29 cellular contexts compared by ENCODE assay signal in the genomic region with DNA sequence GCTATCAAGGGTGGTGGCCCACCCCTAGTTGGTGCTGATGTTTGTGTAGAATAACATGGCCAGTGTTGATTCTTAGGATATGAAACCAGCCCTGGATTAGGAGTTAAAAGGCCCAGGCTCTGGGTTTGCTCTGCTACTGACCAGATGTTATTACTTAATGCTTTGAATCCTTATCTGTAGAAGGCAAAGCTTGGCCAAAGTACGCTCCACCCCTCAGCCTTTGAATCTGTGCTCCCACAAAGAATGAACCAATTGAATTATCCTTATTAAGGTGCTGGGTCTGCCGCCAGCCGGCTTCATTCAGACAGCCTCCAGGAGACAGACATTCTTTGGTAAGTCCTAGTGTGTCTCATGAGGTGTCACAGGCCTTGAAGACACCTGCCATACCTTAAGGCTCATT. TPM values are rescaled to one million over a fixed set of nuclear protein-coding genes. Genes with fewer than 3 reads are reported as not detected.
DNase-seq lines count a peak whose midpoint lies in the region; ATAC-seq and TF ChIP-seq lines count a peak whose summit lies in the region.
"Had no signal": no experiment of that assay in that cellular context is flagged by ENCODE, and none has a peak within 500 bp of the region (broad histone marks: within the 10 kb centered on the region; RNA-seq: fewer than 3 reads in every experiment).

No MANE protein-coding gene starts in this region.

- no peak for TF ChIP-seq POLR2A in esophagus muscularis mucosa (IDR thresholded peaks at IDR 0.05; ENCODE audit: low read depth)

- POLR2A ChIA-PET in CD4-positive, alpha-beta T cell (lab: Charles Lee): no interaction called here

- no peak overlapping the region for H3K27ac ChIP-seq in CD4-positive, alpha-beta T cell (ENCODE audit: low read depth, low read length)
- H3K27ac ChIP-seq in esophagus muscularis mucosa (replicated peaks in 1 of 4): no peak overlapping the region
- H3K27ac ChIP-seq in GM23338 (ENCODE audit: low read depth): no peak overlapping the region
- H3K27ac ChIP-seq: adrenal gland, BLaER1, colonic mucosa, epithelial cell of prostate, GM23248, upper lobe of left lung had no signal

- H3K27me3 Mint-ChIP-seq in CD4-positive, alpha-beta T cell: peaks cover 7% of the 10 kb centered on the region
- H3K27me3 Mint-ChIP-seq in nephron (ENCODE audit: low read depth) (peaks cover 16% of the 10 kb centered on the region), GM23338 (ENCODE audit: insufficient read depth, low read depth, poor library complexity) (peaks cover 9% of the 10 kb centered on the region)
- H3K27me3 Mint-ChIP-seq: stimulated activated memory B cell treated with anti-CD40 and anti-IgM and Interleukin-4, amounts not matched to agents 10 μg/mL and 1 μg/mL and 100 μg/mL, for 72 hours had no signal

- 78% methylated on average over 3 of the region's 3 CpGs for WGBS in esophagus muscularis mucosa

- H2AFZ ChIP-seq in GM23338: no peak overlapping the region
- H2AFZ ChIP-seq: GM23248 had no signal

- ATAC-seq in CD4-positive, alpha-beta T cell (ENCODE audit: poor library complexity): no peak
- no peak for ATAC-seq in GM19397 (IDR thresholded peaks at IDR 0.05; ENCODE audit: unreplicated experiment)
- no peak for ATAC-seq in GM23338
- ATAC-seq: left ventricle myocardium superior; Panc1; stimulated activated memory B cell treated with anti-CD40 and anti-IgM and Interleukin-4, amounts not matched to agents 10 μg/mL and 1 μg/mL and 100 μg/mL, for 72 hours had no signal

- no peaks in the 10 kb centered on the region for H3K9me3 ChIP-seq in CD4-positive, alpha-beta T cell (ENCODE audit: control insufficient read depth, low read length)
- no peaks in the 10 kb centered on the region for H3K9me3 ChIP-seq in esophagus muscularis mucosa
- H3K9me3 ChIP-seq: adrenal gland, BLaER1, colonic mucosa, upper lobe of left lung had no signal

- H3K4me1 Mint-ChIP-seq in CD4-positive, alpha-beta T cell (ENCODE audit: low read depth): peaks cover 40% of the 10 kb centered on the region
- peaks cover 13% of the 10 kb centered on the region for H3K4me1 Mint-ChIP-seq in nephron
- H3K4me1 Mint-ChIP-seq in GM23338: peaks cover 8% of the 10 kb centered on the region; the same call in 2 of the 3 replicates

- no peak for DNase-seq in CD4-positive, alpha-beta T cell
- DNase-seq in NCI-H82 treated with DMSO at 0.1 percent for 48 hours (lab: John Stamatoyannopoulos, UW; ENCODE audit: unreplicated experiment) (peak; percentile 96), esophagus muscularis mucosa (ENCODE audit: extremely low spot score) (peak; percentile 74), ecto neural progenitor cell (ENCODE audit: low spot score) (no peak), GM23338 (ENCODE audit: low spot score) (no peak)
- DNase-seq in activated CD4-positive, alpha-beta T cell treated with anti-CD3 and anti-CD28 coated beads, Interleukin-2, amount 50 U/mL, for 48 hours: no peak
- DNase-seq: activated CD4-positive, alpha-beta T cell treated with anti-CD3 and anti-CD28 coated beads for 48 hours; activated CD8-positive, alpha-beta memory T cell treated with anti-CD3 and anti-CD28 coated beads for 24 hours; colonic mucosa; DMS79; effector memory CD4-positive, alpha-beta T cell; GDM1; glutamatergic neuron; GM23248; Karpas-422; left ventricle myocardium superior; NCI-H1436 treated with DMSO at 0.1 percent for 48 hours; NCI-H226; NCI-H69; Right ventricle myocardium superior; T1000; upper lobe of left lung had no signal

- peak overlapping the region; percentile 74 for H3K4me3 Mint-ChIP-seq in CD4-positive, alpha-beta T cell
- H3K4me3 Mint-ChIP-seq in nephron: peak overlapping the region; percentile 55 to 81 (median 66)
- no peak overlapping the region for H3K4me3 Mint-ChIP-seq in GM23338
- H3K4me3 Mint-ChIP-seq: stimulated activated memory B cell treated with anti-CD40 and anti-IgM and Interleukin-4, amounts not matched to agents 10 μg/mL and 1 μg/mL and 100 μg/mL, for 72 hours had no signal

- CTCF ChIA-PET in CD4-positive, alpha-beta T cell (lab: Charles Lee): no interaction called here

- H3K27me3 ChIP-seq in CD4-positive, alpha-beta T cell (ENCODE audit: control insufficient read depth, insufficient read depth, low read length): no peaks in the 10 kb centered on the region
- H3K27me3 ChIP-seq in esophagus muscularis mucosa (no peaks in the 10 kb centered on the region), GM23338 (ENCODE audit: insufficient read depth) (no peaks in the 10 kb centered on the region)
- H3K27me3 ChIP-seq: adrenal gland, BLaER1, colonic mucosa, upper lobe of left lung had no signal

- no peak for TF ChIP-seq CTCF in CD4-positive, alpha-beta T cell (IDR thresholded peaks at IDR 0.05)
- no peak for TF ChIP-seq CTCF in esophagus muscularis mucosa (IDR thresholded peaks at IDR 0.05)
- TF ChIP-seq CTCF in nephron (IDR thresholded peaks at IDR 0.05; ENCODE audit: unreplicated experiment in 3 of 3): no peak
- TF ChIP-seq CTCF in GM23338 (conservative IDR thresholded peaks at IDR 0.05; ENCODE audit: low read depth in 2 of 2): no peak

- H3K4me1 ChIP-seq in esophagus muscularis mucosa: peaks cover 16 to 25% (median 23%) of the 10 kb centered on the region in 4 donors
- H3K4me1 ChIP-seq in GM23338 (ENCODE audit: insufficient read depth): no peaks in the 10 kb centered on the region; the same call in 1 of the 2 replicates
- H3K4me1 ChIP-seq: BLaER1, colonic mucosa had no signal

- H3K36me3 Mint-ChIP-seq in CD4-positive, alpha-beta T cell (ENCODE audit: low read depth): peaks cover 47% of the 10 kb centered on the region
- peaks cover 4% of the 10 kb centered on the region for H3K36me3 Mint-ChIP-seq in nephron (ENCODE audit: low read depth)
- H3K36me3 Mint-ChIP-seq in GM23338 (ENCODE audit: low read depth): no peaks in the 10 kb centered on the region

- no peak for TF ChIP-seq EP300 in esophagus muscularis mucosa (IDR thresholded peaks at IDR 0.05)

- H3K4me2 ChIP-seq in GM23338: no peak overlapping the region
- H3K4me2 ChIP-seq: BLaER1 had no signal

- no peaks in the 10 kb centered on the region for H3K9me3 Mint-ChIP-seq in CD4-positive, alpha-beta T cell
- H3K9me3 Mint-ChIP-seq in nephron (no peaks in the 10 kb centered on the region), GM23338 (no peaks in the 10 kb centered on the region)
- H3K9me3 Mint-ChIP-seq: stimulated activated memory B cell treated with anti-CD40 and anti-IgM and Interleukin-4, amounts not matched to agents 10 μg/mL and 1 μg/mL and 100 μg/mL, for 72 hours had no signal

- intact Hi-C loops in CD4-positive, alpha-beta T cell (cut with DNase I, micrococcal nuclease): loop anchor here in 1 of 2 experiments (5.0 kb wide), 1 partner anchor 40 kb away; a partner anchor contains a TSS
- intact Hi-C loops in esophagus muscularis mucosa (cut with DNase I): no loop called here

- H3K27ac Mint-ChIP-seq in CD4-positive, alpha-beta T cell: no peak overlapping the region
- H3K27ac Mint-ChIP-seq in nephron: peak overlapping the region in 2 of 3 experiments; percentile 4 to 79
- no peak overlapping the region for H3K27ac Mint-ChIP-seq in GM23338
- H3K27ac Mint-ChIP-seq: stimulated activated memory B cell treated with anti-CD40 and anti-IgM and Interleukin-4, amounts not matched to agents 10 μg/mL and 1 μg/mL and 100 μg/mL, for 72 hours had no signal

- H3K36me3 ChIP-seq in esophagus muscularis mucosa (peaks cover 17 to 23% (median 22%) of the 10 kb centered on the region in 4 donors), GM23338 (ENCODE audit: insufficient read depth) (no peaks in the 10 kb centered on the region)
- H3K36me3 ChIP-seq: BLaER1, colonic mucosa had no signal

- no peaks in the 10 kb centered on the region for H4K20me1 ChIP-seq in GM23338 (replicated peaks; ENCODE audit: insufficient read depth)
- H4K20me1 ChIP-seq: BLaER1 had no signal

- no peaks in the 10 kb centered on the region for H3F3A ChIP-seq in GM23338 (replicated peaks; ENCODE audit: low read depth)

- peaks cover 3% of the 10 kb centered on the region; the same call in 1 of the 2 replicates for H3K9me2 ChIP-seq in GM23338 (ENCODE audit: insufficient read depth)

- no peaks in the 10 kb centered on the region; the same call in 1 of the 2 replicates for H3K79me2 ChIP-seq in GM23338 (replicated peaks; ENCODE audit: insufficient read depth)

- H3K4me3 ChIP-seq in esophagus muscularis mucosa (no peak overlapping the region), GM23338 (no peak overlapping the region)
- H3K4me3 ChIP-seq: adrenal gland, BLaER1, colonic mucosa, GM23248, upper lobe of left lung had no signal

TF ChIP-seq in GM23338, 12 proteins besides CTCF, POLR2A, EP300 and RAD21 (continues in another document):
- no peak for TF ChIP-seq EZH2phosphoT487 (IDR thresholded peaks at IDR 0.05; ENCODE audit: unreplicated experiment)
- TF ChIP-seq JUNB (IDR thresholded peaks at IDR 0.05; ENCODE audit: unreplicated experiment): no peak
- TF ChIP-seq, protein P1, sequence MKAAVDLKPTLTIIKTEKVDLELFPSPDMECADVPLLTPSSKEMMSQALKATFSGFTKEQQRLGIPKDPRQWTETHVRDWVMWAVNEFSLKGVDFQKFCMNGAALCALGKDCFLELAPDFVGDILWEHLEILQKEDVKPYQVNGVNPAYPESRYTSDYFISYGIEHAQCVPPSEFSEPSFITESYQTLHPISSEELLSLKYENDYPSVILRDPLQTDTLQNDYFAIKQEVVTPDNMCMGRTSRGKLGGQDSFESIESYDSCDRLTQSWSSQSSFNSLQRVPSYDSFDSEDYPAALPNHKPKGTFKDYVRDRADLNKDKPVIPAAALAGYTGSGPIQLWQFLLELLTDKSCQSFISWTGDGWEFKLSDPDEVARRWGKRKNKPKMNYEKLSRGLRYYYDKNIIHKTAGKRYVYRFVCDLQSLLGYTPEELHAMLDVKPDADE (IDR thresholded peaks at IDR 0.05): no peak
- TF ChIP-seq ZNF114 (CRISPR knock-in tag; IDR thresholded peaks at IDR 0.05): no peak

RNA-seq across cellular contexts. Expression of a gene that starts 41.8 kb away (rescaled TPM):
- 1 to 10 TPM in 1 of 2 experiments, under 1 TPM in 1; 0.96 to 2.0 TPM for total RNA-seq in CD4-positive, alpha-beta T cell
- total RNA-seq in esophagus muscularis mucosa: under 1 TPM; 0.39 to 0.83 (median 0.73) TPM
- total RNA-seq in GM23338 (2014; rRNA removed; shearing (Covaris generic)): 1.9 and 3.2 TPM in 2 replicates
- polyA plus RNA-seq in GM23338 (2016; fragmentation: Nextera tagmentation; extraction: Ambion mirVana): 1.3 and 1.4 TPM in 2 replicates

RNA-seq across cellular contexts. Expression of a gene that starts 41.9 kb away (rescaled TPM):
- total RNA-seq in CD4-positive, alpha-beta T cell: 10 to 100 TPM; 77.2 to 79.2 TPM
- total RNA-seq in esophagus muscularis mucosa: 10 to 100 TPM; 18.7 to 56.1 (median 32.7) TPM
- 17.8 and 35.4 TPM in 2 replicates for total RNA-seq in GM23338 (2014; rRNA removed; shearing (Covaris generic))
- polyA plus RNA-seq in GM23338 (2016; fragmentation: Nextera tagmentation; extraction: Ambion mirVana): 71.0 and 79.8 TPM in 2 replicates

RNA-seq across cellular contexts. Expression of a gene that starts 45.0 kb away (rescaled TPM):
- 1 to 10 TPM; 5.4 to 7.2 TPM for total RNA-seq in CD4-positive, alpha-beta T cell
- total RNA-seq in esophagus muscularis mucosa: 10 to 100 TPM; 35.2 to 47.8 (median 41.3) TPM
- total RNA-seq in GM23338 (2014; rRNA removed; shearing (Covaris generic)): 11.3 and 15.0 TPM in 2 replicates
- 16.9 and 17.3 TPM in 2 replicates for polyA plus RNA-seq in GM23338 (2016; fragmentation: Nextera tagmentation; extraction: Ambion mirVana)

Comparison
In these comparisons a context has a peak if more than half of its experiments do, and no peak if none do; other contexts are left out.
1. DNase-seq: peak in NCI-H82 treated with DMSO at 0.1 percent for 48 hours (single experiment) and esophagus muscularis mucosa (single experiment); none in CD4-positive, alpha-beta T cell (0 of 10), ecto neural progenitor cell (single experiment), activated CD4-positive, alpha-beta T cell treated with anti-CD3 and anti-CD28 coated beads, Interleukin-2, amount 50 U/mL, for 48 hours (0 of 2) and GM23338 (single experiment).
2. H3K27ac Mint-ChIP-seq: peak in nephron (2 of 3); none in CD4-positive, alpha-beta T cell (single experiment) and GM23338 (single experiment).